ENCODE assay signal across 23 cellular contexts in genomic region chr15:66171891-66172290, GRCh38.
DNase-seq lines count a peak whose midpoint lies in the region; ATAC-seq, FAIRE-seq and TF ChIP-seq lines count a peak whose summit lies in the region.
"Had no signal": no experiment of that assay in that cellular context is flagged by ENCODE, and none has a peak within 500 bp of the region (broad histone marks: within the 10 kb centered on the region; RNA-seq: fewer than 3 reads in every experiment).

No MANE protein-coding gene starts in this region.

- peak overlapping the region; percentile 82 for H2AFZ ChIP-seq in neural progenitor cell (replicated peaks)
- H2AFZ ChIP-seq: GM23248 had no signal

- no peaks in the 10 kb centered on the region for H3K4me1 Mint-ChIP-seq in activated naive CD8-positive, alpha-beta T cell treated with anti-CD3 and anti-CD28 coated beads for 36 hours
- H3K4me1 Mint-ChIP-seq in activated naive CD8-positive, alpha-beta T cell treated with anti-CD3 and anti-CD28 coated beads, Interleukin-2, amount 50 U/mL, for 24 hours = no peaks in the 10 kb centered on the region
- peaks cover 15% of the 10 kb centered on the region for H3K4me1 Mint-ChIP-seq in neural progenitor cell
- H3K4me1 Mint-ChIP-seq: CD14-positive monocyte had no signal

- DNase-seq in activated naive CD8-positive, alpha-beta T cell treated with anti-CD3 and anti-CD28 coated beads for 36 hours = no peak
- DNase-seq in activated naive CD8-positive, alpha-beta T cell treated with anti-CD3 and anti-CD28 coated beads, Interleukin-2, amount 50 U/mL, for 24 hours = no peak
- DNase-seq in Panc1 (ENCODE audit: low read depth, low spot score) (no peak), neural progenitor cell (ENCODE audit: low spot score) (no peak), urothelium cell line (ENCODE audit: low spot score) (no peak), UCSD-AML1 (lab: John Stamatoyannopoulos, UW; ENCODE audit: unreplicated experiment) (no peak), T1000 (lab: John Stamatoyannopoulos, UW) (no peak), ecto neural progenitor cell (ENCODE audit: low spot score) (no peak)
- DNase-seq: BE2C, GM23248, HCEC 1CT, Karpas-422, NCI-H1092, NCI-H1436, NCI-H187, NCI-H2081 treated with DMSO at 0.1 percent for 48 hours, NCI-H774, Peyer's patch, SIG-M5, SW 1271 had no signal

- ATAC-seq in activated naive CD8-positive, alpha-beta T cell treated with anti-CD3 and anti-CD28 coated beads, Interleukin-2, amount 50 U/mL, for 24 hours = no peak
- ATAC-seq in Panc1 = 0 out of 2 replicates have a peak, but pooled peaks have one; percentile 10

- H3K27ac ChIP-seq in Panc1 (ENCODE audit: low read length) (no peak overlapping the region), neural progenitor cell (no peak overlapping the region)
- H3K27ac ChIP-seq: 22Rv1, GM23248, Peyer's patch, SK-N-MC had no signal

- no TSS peak for BruUV-seq in Panc1 (replicated peaks; lab: Mats Ljungman, UMichigan)

- H3K79me2 ChIP-seq in neural progenitor cell (ENCODE audit: low read depth) = no peaks in the 10 kb centered on the region

- in situ Hi-C loops in Panc1 (cut with HindIII; ENCODE audit: low pct_unique_long_range_greater_than_20kb, low sequenced_read_pairs) = no loop called here

- H3K36me3 Mint-ChIP-seq in activated naive CD8-positive, alpha-beta T cell treated with anti-CD3 and anti-CD28 coated beads for 36 hours = no peaks in the 10 kb centered on the region
- no peaks in the 10 kb centered on the region for H3K36me3 Mint-ChIP-seq in activated naive CD8-positive, alpha-beta T cell treated with anti-CD3 and anti-CD28 coated beads, Interleukin-2, amount 50 U/mL, for 24 hours (ENCODE audit: low read depth)
- no peaks in the 10 kb centered on the region for H3K36me3 Mint-ChIP-seq in neural progenitor cell
- H3K36me3 Mint-ChIP-seq: CD14-positive monocyte had no signal

- no peaks in the 10 kb centered on the region for H3F3A ChIP-seq in neural progenitor cell (ENCODE audit: low read depth)

- H3K4me3 ChIP-seq in Panc1 (ENCODE audit: low read depth in 2 of 2, low read length in 2 of 2) = no peak overlapping the region
- no peak overlapping the region for H3K4me3 ChIP-seq in neural progenitor cell
- H3K4me3 ChIP-seq: GM23248, Peyer's patch, SK-N-MC had no signal

- FAIRE-seq in urothelium cell line (lab: Jason Lieb, UNC) = peak; percentile 87

- TF ChIP-seq CTCF in Panc1 (IDR thresholded peaks at IDR 0.05) (no peak), neural progenitor cell (IDR thresholded peaks at IDR 0.05) (no peak)

- H3K4me2 ChIP-seq in neural progenitor cell = no peak overlapping the region

- POLR2A ChIA-PET in Panc1 (lab: Charles Lee) = no interaction called here

- H3K36me3 ChIP-seq in Panc1 (ENCODE audit: control insufficient read depth, insufficient read depth, low read length) = no peaks in the 10 kb centered on the region
- H3K36me3 ChIP-seq in neural progenitor cell = no peaks in the 10 kb centered on the region
- H3K36me3 ChIP-seq: BE2C, Peyer's patch had no signal

- intact Hi-C loops in Panc1 (cut with micrococcal nuclease; ENCODE audit: unreplicated experiment) = no loop called here

- no peak overlapping the region for H3K9ac ChIP-seq in neural progenitor cell
- H3K9ac ChIP-seq: GM23248 had no signal

- CTCF ChIA-PET in Panc1 (lab: Charles Lee) = no interaction called here

- H3K27me3 Mint-ChIP-seq in activated naive CD8-positive, alpha-beta T cell treated with anti-CD3 and anti-CD28 coated beads for 36 hours = peaks cover 6% of the 10 kb centered on the region
- peaks cover 8% of the 10 kb centered on the region for H3K27me3 Mint-ChIP-seq in activated naive CD8-positive, alpha-beta T cell treated with anti-CD3 and anti-CD28 coated beads, Interleukin-2, amount 50 U/mL, for 24 hours
- peaks cover 6% of the 10 kb centered on the region for H3K27me3 Mint-ChIP-seq in neural progenitor cell (ENCODE audit: insufficient read depth, low read depth)

- H3K9me3 ChIP-seq in Panc1 (ENCODE audit: control insufficient read depth, insufficient read depth, low read depth, low read length) = no peaks in the 10 kb centered on the region
- H3K9me3 ChIP-seq in neural progenitor cell (ENCODE audit: low read depth) = no peaks in the 10 kb centered on the region
- H3K9me3 ChIP-seq: BE2C, Peyer's patch had no signal

- peak overlapping the region; percentile 21 for H3K27ac Mint-ChIP-seq in activated naive CD8-positive, alpha-beta T cell treated with anti-CD3 and anti-CD28 coated beads for 36 hours
- H3K27ac Mint-ChIP-seq in activated naive CD8-positive, alpha-beta T cell treated with anti-CD3 and anti-CD28 coated beads, Interleukin-2, amount 50 U/mL, for 24 hours = no peak overlapping the region
- no peak overlapping the region for H3K27ac Mint-ChIP-seq in neural progenitor cell

- H3K27me3 ChIP-seq in Panc1 (ENCODE audit: control insufficient read depth, insufficient read depth, low read length) = peaks cover 8% of the 10 kb centered on the region
- H3K27me3 ChIP-seq in neural progenitor cell = no peaks in the 10 kb centered on the region
- H3K27me3 ChIP-seq: BE2C, Peyer's patch had no signal

- no peaks in the 10 kb centered on the region for H3K9me3 Mint-ChIP-seq in activated naive CD8-positive, alpha-beta T cell treated with anti-CD3 and anti-CD28 coated beads for 36 hours
- H3K9me3 Mint-ChIP-seq in activated naive CD8-positive, alpha-beta T cell treated with anti-CD3 and anti-CD28 coated beads, Interleukin-2, amount 50 U/mL, for 24 hours = no peaks in the 10 kb centered on the region
- H3K9me3 Mint-ChIP-seq in neural progenitor cell = no peaks in the 10 kb centered on the region
- H3K9me3 Mint-ChIP-seq: CD14-positive monocyte had no signal

- H4K20me1 ChIP-seq in neural progenitor cell (ENCODE audit: low read depth) = no peaks in the 10 kb centered on the region

- H3K4me1 ChIP-seq in Panc1 (ENCODE audit: control insufficient read depth, insufficient read depth, low read length) (no peaks in the 10 kb centered on the region), neural progenitor cell (no peaks in the 10 kb centered on the region)
- H3K4me1 ChIP-seq: BE2C, Peyer's patch had no signal

- no peak overlapping the region for H3K4me3 Mint-ChIP-seq in activated naive CD8-positive, alpha-beta T cell treated with anti-CD3 and anti-CD28 coated beads for 36 hours
- H3K4me3 Mint-ChIP-seq in activated naive CD8-positive, alpha-beta T cell treated with anti-CD3 and anti-CD28 coated beads, Interleukin-2, amount 50 U/mL, for 24 hours = no peak overlapping the region
- no peak overlapping the region for H3K4me3 Mint-ChIP-seq in neural progenitor cell
- H3K4me3 Mint-ChIP-seq: CD14-positive monocyte had no signal
